In the genomic region with DNA sequence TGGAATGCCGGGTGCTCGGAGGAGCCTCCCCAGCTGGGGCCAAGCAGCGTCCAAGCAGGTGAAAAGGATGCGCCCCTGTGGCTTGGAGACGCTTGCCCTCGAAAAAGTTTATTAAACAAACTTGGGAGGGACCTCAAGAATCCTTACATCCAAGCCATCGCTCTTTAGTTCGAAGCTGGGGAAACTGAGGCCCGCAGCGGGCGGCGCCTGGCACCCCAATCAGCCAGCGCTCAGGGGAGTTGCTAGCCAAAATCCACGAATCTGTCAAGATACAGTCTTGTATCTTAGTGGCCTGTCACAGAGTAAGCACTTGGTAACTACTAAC, we compare ENCODE assay signal across 9 cellular contexts. TPM values are rescaled to one million over a fixed set of nuclear protein-coding genes. Genes with fewer than 3 reads are reported as not detected.
DNase-seq lines count a peak whose midpoint lies in the region; ATAC-seq and TF ChIP-seq lines count a peak whose summit lies in the region.
"Had no signal": no experiment of that assay in that cellular context is flagged by ENCODE, and none has a peak within 500 bp of the region (broad histone marks: within the 10 kb centered on the region; RNA-seq: fewer than 3 reads in every experiment).

No MANE protein-coding gene starts in this region.

- no peak for ATAC-seq in activated CD8-positive, alpha-beta T cell treated with anti-CD3 and anti-CD28 coated beads for 36 hours
- ATAC-seq in GM18909 (IDR thresholded peaks at IDR 0.05; ENCODE audit: poor library complexity, unreplicated experiment) (no peak), HG02588 (IDR thresholded peaks at IDR 0.05; ENCODE audit: unreplicated experiment) (no peak), HG03139 (IDR thresholded peaks at IDR 0.05; ENCODE audit: unreplicated experiment) (no peak)

- peaks cover 4% of the 10 kb centered on the region for H3K27me3 Mint-ChIP-seq in activated CD8-positive, alpha-beta T cell treated with anti-CD3 and anti-CD28 coated beads for 36 hours

- 40% methylated on average over 14 of the region's 14 CpGs for WGBS in hepatocyte (ENCODE audit: low lambda C conversion rate, missing lambda C conversion rate)
- WGBS in smooth muscle cell (ENCODE audit: low lambda C conversion rate): 37% methylated on average over 14 of the region's 14 CpGs

- H4K20me1 ChIP-seq in hepatocyte (ENCODE audit: insufficient read depth, poor library complexity, severe bottlenecking) (no peaks in the 10 kb centered on the region), smooth muscle cell (ENCODE audit: low read depth) (no peaks in the 10 kb centered on the region)

- no peak overlapping the region for H3K9ac ChIP-seq in smooth muscle cell (ENCODE audit: low read depth)

- peaks cover 5% of the 10 kb centered on the region for H3K4me1 Mint-ChIP-seq in activated CD8-positive, alpha-beta T cell treated with anti-CD3 and anti-CD28 coated beads for 36 hours (ENCODE audit: low read depth)

- H3K27ac ChIP-seq in HL-60 (replicated peaks) (no peak overlapping the region), hepatocyte (peak overlapping the region; percentile 89), smooth muscle cell (ENCODE audit: low read depth) (no peak overlapping the region)

- H3K4me1 ChIP-seq in hepatocyte (ENCODE audit: insufficient read depth): peaks cover 12% of the 10 kb centered on the region
- H3K4me1 ChIP-seq in smooth muscle cell (ENCODE audit: low read depth): peaks cover 10% of the 10 kb centered on the region

- DNase-seq in HL-60 (ENCODE audit: low read depth in 1 of 2, low spot score in 1 of 2) (no peak), hepatocyte (ENCODE audit: low spot score) (no peak), smooth muscle cell (lab: John Stamatoyannopoulos, UW; ENCODE audit: unreplicated experiment) (no peak), NOMO-1 treated with dmso at 0.1 percent for 144 hours (lab: John Stamatoyannopoulos, UW; ENCODE audit: unreplicated experiment) (no peak)
- DNase-seq in activated CD8-positive, alpha-beta T cell treated with anti-CD3 and anti-CD28 coated beads for 36 hours: no peak

- no peaks in the 10 kb centered on the region for H3F3A ChIP-seq in smooth muscle cell (ENCODE audit: low read depth)

- no peaks in the 10 kb centered on the region for H3K36me3 ChIP-seq in hepatocyte (replicated peaks; ENCODE audit: insufficient read depth, low read depth)
- H3K36me3 ChIP-seq in smooth muscle cell (ENCODE audit: low read depth): no peaks in the 10 kb centered on the region

- peak overlapping the region; percentile 81 for H3K4me3 Mint-ChIP-seq in activated CD8-positive, alpha-beta T cell treated with anti-CD3 and anti-CD28 coated beads for 36 hours

- no peaks in the 10 kb centered on the region for H3K9me2 ChIP-seq in hepatocyte (replicated peaks; ENCODE audit: insufficient read depth)

- CTCF ChIA-PET in activated CD8-positive, alpha-beta T cell treated with anti-CD3 and anti-CD28 coated beads for 36 hours (lab: Charles Lee): interaction anchor here (0.6 to 7.8 kb wide), 51 partner anchors 10 to 404 kb away, joined by 3 to 133 read pairs (median 4); partner anchors contain the start of genes ALDH3A2 and MAPK7

- no peaks in the 10 kb centered on the region for H3K9me3 ChIP-seq in hepatocyte (ENCODE audit: low read depth)
- no peaks in the 10 kb centered on the region for H3K9me3 ChIP-seq in smooth muscle cell (replicated peaks; ENCODE audit: low read depth)

- no peaks in the 10 kb centered on the region for H3K36me3 Mint-ChIP-seq in activated CD8-positive, alpha-beta T cell treated with anti-CD3 and anti-CD28 coated beads for 36 hours (ENCODE audit: low read depth)

- H3K4me2 ChIP-seq in hepatocyte (peak overlapping the region; percentile 86), smooth muscle cell (peak overlapping the region; percentile 89)

- H3K27ac Mint-ChIP-seq in activated CD8-positive, alpha-beta T cell treated with anti-CD3 and anti-CD28 coated beads for 36 hours: peak overlapping the region; percentile 81

- TF ChIP-seq CTCF in HL-60 (IDR thresholded peaks at IDR 0.05; ENCODE audit: insufficient read depth, low read length) (no peak), hepatocyte (IDR thresholded peaks at IDR 0.05; ENCODE audit: poor library complexity) (no peak), smooth muscle cell (IDR thresholded peaks at IDR 0.05; ENCODE audit: borderline replicate concordance, insufficient read depth, poor library complexity, severe bottlenecking) (no peak)
- peak; percentile 11 for TF ChIP-seq CTCF in activated CD8-positive, alpha-beta T cell treated with anti-CD3 and anti-CD28 coated beads for 36 hours (IDR thresholded peaks at IDR 0.05)

- intact Hi-C loops in activated CD8-positive, alpha-beta T cell treated with anti-CD3 and anti-CD28 coated beads for 36 hours (cut with micrococcal nuclease): loop anchor here (2.0 kb wide), 1 partner anchor 84 kb away; no protein-coding TSS in a partner anchor

- peak overlapping the region; percentile 33 for H2AFZ ChIP-seq in hepatocyte
- H2AFZ ChIP-seq in smooth muscle cell (ENCODE audit: low read depth): peak overlapping the region; percentile 30

- H3K4me3 ChIP-seq in HL-60 (replicated peaks; ENCODE audit: insufficient read depth, low read length) (peak overlapping the region; percentile 65), hepatocyte (no peak overlapping the region), smooth muscle cell (peak overlapping the region; percentile 81)

- H3K9me3 Mint-ChIP-seq in activated CD8-positive, alpha-beta T cell treated with anti-CD3 and anti-CD28 coated beads for 36 hours: no peaks in the 10 kb centered on the region

- H3K27me3 ChIP-seq in HL-60 (ENCODE audit: insufficient read depth, poor library complexity, severe bottlenecking): no peaks in the 10 kb centered on the region
- no peaks in the 10 kb centered on the region for H3K27me3 ChIP-seq in hepatocyte
- H3K27me3 ChIP-seq in smooth muscle cell (ENCODE audit: low read depth): no peaks in the 10 kb centered on the region

- POLR2A ChIA-PET in activated CD8-positive, alpha-beta T cell treated with anti-CD3 and anti-CD28 coated beads for 36 hours (lab: Charles Lee): interaction anchor here (0.7 to 1.4 kb wide), 6 partner anchors 15 to 400 kb away, joined by 3 to 6 read pairs (median 4); partner anchors contain the start of genes ALDH3A2 and MAPK7

- peaks cover 7% of the 10 kb centered on the region for H3K79me2 ChIP-seq in hepatocyte
- H3K79me2 ChIP-seq in smooth muscle cell (ENCODE audit: low read depth): no peaks in the 10 kb centered on the region

RNA-seq across cellular contexts. Expression of gene B9D1, which starts 0.6 kb away (rescaled TPM):
- 1 to 10 TPM; 7.2 to 9.4 TPM for total RNA-seq in activated CD8-positive, alpha-beta T cell treated with anti-CD3 and anti-CD28 coated beads for 36 hours
- 19.0 and 29.6 TPM in 2 replicates for total RNA-seq in hepatocyte
- 30.8 and 51.3 TPM in 2 replicates for polyA plus RNA-seq in hepatocyte
- total RNA-seq in smooth muscle cell: 21.6 and 21.9 TPM in 2 replicates
- polyA plus RNA-seq in smooth muscle cell: 30.0 and 45.5 TPM in 2 replicates

RNA-seq across cellular contexts. Expression of gene MAPK7, which starts 15.2 kb away (rescaled TPM):
- total RNA-seq in activated CD8-positive, alpha-beta T cell treated with anti-CD3 and anti-CD28 coated beads for 36 hours: 10 to 100 TPM; 25.1 to 27.1 TPM
- total RNA-seq in hepatocyte (19.9 and 26.1 TPM in 2 replicates), smooth muscle cell (9.1 and 14.7 TPM in 2 replicates)
- polyA plus RNA-seq in hepatocyte (36.9 and 49.0 TPM in 2 replicates), smooth muscle cell (34.5 and 36.3 TPM in 2 replicates)

RNA-seq across cellular contexts. Expression of gene MFAP4, which starts 23.9 kb away (rescaled TPM):
- under 1 TPM; 0.47 to 0.70 TPM for total RNA-seq in activated CD8-positive, alpha-beta T cell treated with anti-CD3 and anti-CD28 coated beads for 36 hours
- total RNA-seq in hepatocyte (360 and 362 TPM in 2 replicates), smooth muscle cell (580 and 618 TPM in 2 replicates)
- polyA plus RNA-seq in hepatocyte (739 and 801 TPM in 2 replicates), smooth muscle cell (960 and 1,738 TPM in 2 replicates)
- total RNA-seq: glomerular endothelial cell had no signal

RNA-seq across cellular contexts. Expression of gene RNF112, which starts 48.0 kb away (rescaled TPM):
- under 1 TPM; 0.34 to 0.63 TPM for total RNA-seq in activated CD8-positive, alpha-beta T cell treated with anti-CD3 and anti-CD28 coated beads for 36 hours
- total RNA-seq in hepatocyte (5.4 and 7.8 TPM in 2 replicates), smooth muscle cell (4.6 and 7.4 TPM in 2 replicates)
- polyA plus RNA-seq in hepatocyte (8.6 and 11.3 TPM in 2 replicates), smooth muscle cell (3.5 and 7.2 TPM in 2 replicates)

Comparison
In these comparisons a context has a peak if more than half of its experiments do, and no peak if none do; other contexts are left out.
1. RNA of gene MFAP4, which starts 23.9 kb away (total RNA-seq): 580 to 618 TPM in smooth muscle cell and 360 to 362 TPM in hepatocyte; 0.47 to 0.70 TPM in activated CD8-positive, alpha-beta T cell treated with anti-CD3 and anti-CD28 coated beads for 36 hours; every median in the first group is over 100 times any median in the second.